ENCODE assay signal across 1 cellular context in genomic region chr16:22624038-22624656, GRCh38.
TF ChIP-seq lines count a peak whose summit lies in the region.

No MANE protein-coding gene starts in this region.

TF ChIP-seq in HepG2, 621 proteins besides CTCF, POLR2A, EP300 and RAD21 (continued from another document):
- TF ChIP-seq ZSCAN21 (CRISPR knock-in tag; IDR thresholded peaks at IDR 0.05; ENCODE audit: borderline replicate concordance) (no peak), ZNF577 (CRISPR knock-in tag; IDR thresholded peaks at IDR 0.05; ENCODE audit: borderline replicate concordance, low read depth) (no peak), NR3C1 (CRISPR knock-in tag; IDR thresholded peaks at IDR 0.05) (no peak), BRF2 (CRISPR knock-in tag; IDR thresholded peaks at IDR 0.05) (no peak)
